In the genomic region with DNA sequence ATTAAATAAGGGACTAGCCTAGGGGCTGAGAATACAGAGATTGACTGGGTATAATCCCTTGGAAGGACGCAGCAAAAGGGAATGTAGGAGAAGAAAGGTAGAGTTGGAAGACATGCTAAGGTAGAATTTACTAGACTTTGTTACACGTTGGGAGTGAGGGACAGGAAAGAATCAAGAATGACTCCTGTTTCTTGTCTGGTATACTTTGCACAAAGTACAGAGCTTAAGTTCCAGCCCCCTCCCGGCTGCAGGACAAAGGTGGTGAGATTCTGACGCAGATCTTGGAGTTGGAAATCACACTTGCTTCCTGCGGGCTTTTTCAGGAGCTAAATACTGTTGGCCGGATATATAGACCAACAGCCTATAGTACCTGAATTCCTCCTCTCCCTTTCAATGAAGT, we compare ENCODE assay signal across 8 cellular contexts. TPM values are rescaled to one million over a fixed set of nuclear protein-coding genes. Genes with fewer than 3 reads are reported as not detected.
A peak's percentile ranks its signal among the peaks of the same experiment; 100 is the strongest.
DNase-seq lines count a peak whose midpoint lies in the region; TF ChIP-seq lines count a peak whose summit lies in the region.

No MANE protein-coding gene starts in this region.

- no peaks in the 10 kb centered on the region for H3K4me1 ChIP-seq in PC-9 (replicated peaks; ENCODE audit: insufficient read depth)

- H3K27ac ChIP-seq in PC-9, result no peak overlapping the region

- peak overlapping the region; percentile 84 for H3K4me2 ChIP-seq in PC-9

- H3K79me2 ChIP-seq in PC-9 (ENCODE audit: low read depth), result no peaks in the 10 kb centered on the region

- H3K36me3 Mint-ChIP-seq in Calu3 (ENCODE audit: insufficient read depth, unreplicated experiment) (peaks cover 30% of the 10 kb centered on the region), endothelial cell (ENCODE audit: low read depth, unreplicated experiment) (no peaks in the 10 kb centered on the region), osteocyte (ENCODE audit: unreplicated experiment) (no peaks in the 10 kb centered on the region)

- H3K9me3 ChIP-seq in PC-9 (ENCODE audit: insufficient read depth, low read depth), result no peaks in the 10 kb centered on the region

- peaks cover 11% of the 10 kb centered on the region; the same call in 1 of the 2 replicates for H3F3A ChIP-seq in PC-9 (ENCODE audit: insufficient read depth, low read depth)

- H3K4me1 Mint-ChIP-seq in Calu3 (ENCODE audit: low read depth, unreplicated experiment) (no peaks in the 10 kb centered on the region), endothelial cell (ENCODE audit: unreplicated experiment) (peaks cover 11% of the 10 kb centered on the region), osteocyte (ENCODE audit: unreplicated experiment) (peaks cover 15% of the 10 kb centered on the region)

- no peaks in the 10 kb centered on the region for H3K9me2 ChIP-seq in PC-9 (ENCODE audit: insufficient read depth)

- no peaks in the 10 kb centered on the region for H3K36me3 ChIP-seq in PC-9 (ENCODE audit: low read depth)

- H4K20me1 ChIP-seq in PC-9 (ENCODE audit: insufficient read depth), result no peaks in the 10 kb centered on the region

- intact Hi-C loops in Calu3 (cut with micrococcal nuclease; ENCODE audit: unreplicated experiment) (no loop called here), PC-9 (cut with micrococcal nuclease; ENCODE audit: unreplicated experiment) (no loop called here)

- peak overlapping the region; percentile 63 for H3K27ac Mint-ChIP-seq in Calu3 (ENCODE audit: unreplicated experiment)
- H3K27ac Mint-ChIP-seq in endothelial cell (ENCODE audit: unreplicated experiment), result no peak overlapping the region
- no peak overlapping the region for H3K27ac Mint-ChIP-seq in osteocyte (ENCODE audit: unreplicated experiment)

- peak overlapping the region; percentile 94 for H2AFZ ChIP-seq in PC-9

- H3K9me3 Mint-ChIP-seq in Calu3 (ENCODE audit: low read depth, unreplicated experiment), result no peaks in the 10 kb centered on the region
- no peaks in the 10 kb centered on the region for H3K9me3 Mint-ChIP-seq in endothelial cell (ENCODE audit: unreplicated experiment)
- no peaks in the 10 kb centered on the region for H3K9me3 Mint-ChIP-seq in osteocyte (ENCODE audit: unreplicated experiment)

- CTCF ChIA-PET in Calu3 (lab: Charles Lee) (interaction anchor here (0.8 to 1.2 kb wide), 4 partner anchors 33 to 86 kb away, joined by 3 read pairs; no protein-coding TSS in a partner anchor), PC-9 (lab: Charles Lee) (interaction anchor here (0.7 kb wide), 1 partner anchor 832 kb away, joined by 3 read pairs; no protein-coding TSS in a partner anchor)

- TF ChIP-seq CTCF in Calu3 (IDR thresholded peaks at IDR 0.05; ENCODE audit: unreplicated experiment) (no peak), PC-9 (conservative IDR thresholded peaks at IDR 0.05) (no peak), endothelial cell (IDR thresholded peaks at IDR 0.05; ENCODE audit: unreplicated experiment) (no peak), osteocyte (IDR thresholded peaks at IDR 0.05) (no peak)

- POLR2A ChIA-PET in PC-9 (lab: Charles Lee; ENCODE audit: unreplicated experiment), result interaction anchor here (0.6 kb wide), 1 partner anchor 376 kb away, joined by 8 read pairs; no protein-coding TSS in a partner anchor

- peak overlapping the region; percentile 88 for H3K4me3 Mint-ChIP-seq in Calu3 (ENCODE audit: low read depth, unreplicated experiment)
- H3K4me3 Mint-ChIP-seq in endothelial cell (ENCODE audit: unreplicated experiment), result peak overlapping the region; percentile 90
- peak overlapping the region; percentile 84 for H3K4me3 Mint-ChIP-seq in osteocyte (ENCODE audit: unreplicated experiment)

- H3K4me3 ChIP-seq in PC-9, result peak overlapping the region; percentile 64

- no peaks in the 10 kb centered on the region for H3K27me3 ChIP-seq in PC-9 (ENCODE audit: insufficient read depth, low read depth)

- peak; percentile 16 for DNase-seq in Calu3
- DNase-seq in PC-9, result no peak
- no peak for DNase-seq in endothelial cell (ENCODE audit: low spot score)
- no peak for DNase-seq in osteocyte (ENCODE audit: extremely low spot score, unreplicated experiment)
- no peak for DNase-seq in NOMO-1 treated with DMSO at 0.1 percent for 48 hours (lab: John Stamatoyannopoulos, UW; ENCODE audit: unreplicated experiment)
- DNase-seq in HuH-7.5 (ENCODE audit: low spot score), result no peak
- no peak for DNase-seq in activated CD4-positive, alpha-beta T cell treated with anti-CD3 and anti-CD28 coated beads, Interleukin-2, amount 50 U/mL, for 4 hours
- DNase-seq in stimulated activated CD4-positive, alpha-beta T cell treated with anti-CD3 and anti-CD28 coated beads, Interleukin-2, amount 100 ng/mL, for 24 hours, result no peak

- BruUV-seq in Calu3 (replicated peaks; lab: Mats Ljungman, UMichigan) (no TSS peak), PC-9 (replicated peaks; lab: Mats Ljungman, UMichigan) (no TSS peak)

- H3K27me3 Mint-ChIP-seq in Calu3 (ENCODE audit: unreplicated experiment), result no peaks in the 10 kb centered on the region
- H3K27me3 Mint-ChIP-seq in endothelial cell (ENCODE audit: unreplicated experiment), result peaks cover 4% of the 10 kb centered on the region
- H3K27me3 Mint-ChIP-seq in osteocyte (ENCODE audit: unreplicated experiment), result no peaks in the 10 kb centered on the region

RNA-seq across cellular contexts. Expression of gene HYKK, which starts 0.9 kb away (rescaled TPM):
- total RNA-seq in Calu3 (2022) (11.6 and 15.7 TPM in 2 replicates), PC-9 (2021) (5.6 and 6.9 TPM in 2 replicates), endothelial cell (ENCODE audit: unreplicated experiment) (1.3 TPM), osteocyte (3.1 and 3.4 TPM in 2 replicates)

RNA-seq across cellular contexts. Expression of gene PSMA4, which starts 32.0 kb away (rescaled TPM):
- total RNA-seq in Calu3 (2022), result 358 and 376 TPM in 2 replicates
- 142 and 230 TPM in 2 replicates for total RNA-seq in PC-9 (2021)
- total RNA-seq in endothelial cell (ENCODE audit: unreplicated experiment), result 169 TPM
- 172 and 183 TPM in 2 replicates for total RNA-seq in osteocyte

RNA-seq across cellular contexts. Expression of gene CHRNA5, which starts 57.0 kb away (rescaled TPM):
- total RNA-seq in Calu3 (2022), result 34.9 and 47.0 TPM in 2 replicates
- 9.5 and 10.7 TPM in 2 replicates for total RNA-seq in PC-9 (2021)
- total RNA-seq in endothelial cell (ENCODE audit: unreplicated experiment), result 22.7 TPM
- 0.55 and 1.1 TPM in 2 replicates for total RNA-seq in osteocyte
